ENCODE assay signal across 1 cellular context in genomic region chr20:1118336-1119127, GRCh38.
TF ChIP-seq lines count a peak whose summit lies in the region.

PSMF1 (plus strand) TSS chr20:1118602; CDS start chr20:1118774, 172 bp downstream.

TF ChIP-seq in WTC11, 78 proteins besides CTCF, POLR2A, EP300 and RAD21 (continued from another document and continues in another):
- TF ChIP-seq ZBTB43 (CRISPR knock-in tag; IDR thresholded peaks at IDR 0.05) (peak; percentile 52; the same call in 1 of the 2 replicates), CREB1 (CRISPR knock-in tag; IDR thresholded peaks at IDR 0.05) (no peak), STAT6 (CRISPR knock-in tag; conservative IDR thresholded peaks at IDR 0.05; ENCODE audit: low read depth) (peak; percentile 88; the same call in 1 of the 2 replicates), IRF1 (CRISPR knock-in tag; IDR thresholded peaks at IDR 0.05) (no peak), FOXP1 (CRISPR knock-in tag; IDR thresholded peaks at IDR 0.05; ENCODE audit: borderline replicate concordance) (peak; percentile 69; the same call in 1 of the 2 replicates), ZNF263 (CRISPR knock-in tag; IDR thresholded peaks at IDR 0.05; ENCODE audit: low read depth) (no peak), RELA (CRISPR knock-in tag; IDR thresholded peaks at IDR 0.05; ENCODE audit: borderline replicate concordance) (no peak; the same call in 1 of the 2 replicates), NFE2L1 (CRISPR knock-in tag; IDR thresholded peaks at IDR 0.05) (peak; percentile 73), JAZF1 (CRISPR knock-in tag; IDR thresholded peaks at IDR 0.05) (no peak), ERG (CRISPR knock-in tag; IDR thresholded peaks at IDR 0.05) (no peak), MYBL2 (CRISPR knock-in tag; IDR thresholded peaks at IDR 0.05) (peak; percentile 92), NR3C1 (CRISPR knock-in tag; conservative IDR thresholded peaks at IDR 0.05; ENCODE audit: low read depth) (no peak), E2F5 (CRISPR knock-in tag; IDR thresholded peaks at IDR 0.05) (peak; percentile 57; the same call in 1 of the 2 replicates), PRRX2 (CRISPR knock-in tag; IDR thresholded peaks at IDR 0.05) (no peak), HMGA2 (CRISPR knock-in tag; IDR thresholded peaks at IDR 0.05) (no peak), ZNF121 (CRISPR knock-in tag; IDR thresholded peaks at IDR 0.05) (no peak), ESRRA (CRISPR knock-in tag; IDR thresholded peaks at IDR 0.05; ENCODE audit: borderline replicate concordance) (no peak), FOXK1 (CRISPR knock-in tag; IDR thresholded peaks at IDR 0.05) (peak; percentile 89), ATF1 (CRISPR knock-in tag; IDR thresholded peaks at IDR 0.05) (no peak), RORB (CRISPR knock-in tag; IDR thresholded peaks at IDR 0.05) (no peak), NFATC4 (CRISPR knock-in tag; IDR thresholded peaks at IDR 0.05) (no peak; the same call in 1 of the 2 replicates), CBFB (CRISPR knock-in tag; IDR thresholded peaks at IDR 0.05; ENCODE audit: low read depth) (peak; percentile 81; the same call in 1 of the 2 replicates), ZNF281 (CRISPR knock-in tag; IDR thresholded peaks at IDR 0.05) (no peak; the same call in 1 of the 2 replicates), OVOL2 (CRISPR knock-in tag; IDR thresholded peaks at IDR 0.05; ENCODE audit: borderline replicate concordance) (no peak), ZNF219 (CRISPR knock-in tag; IDR thresholded peaks at IDR 0.05; ENCODE audit: borderline replicate concordance) (no peak), ZNF317 (CRISPR knock-in tag; IDR thresholded peaks at IDR 0.05; ENCODE audit: borderline replicate concordance, low read depth) (no peak), SP1 (CRISPR knock-in tag; conservative IDR thresholded peaks at IDR 0.05) (peak; percentile 99), MLX (CRISPR knock-in tag; IDR thresholded peaks at IDR 0.05) (no peak)
- TF ChIP-seq, protein P1, sequence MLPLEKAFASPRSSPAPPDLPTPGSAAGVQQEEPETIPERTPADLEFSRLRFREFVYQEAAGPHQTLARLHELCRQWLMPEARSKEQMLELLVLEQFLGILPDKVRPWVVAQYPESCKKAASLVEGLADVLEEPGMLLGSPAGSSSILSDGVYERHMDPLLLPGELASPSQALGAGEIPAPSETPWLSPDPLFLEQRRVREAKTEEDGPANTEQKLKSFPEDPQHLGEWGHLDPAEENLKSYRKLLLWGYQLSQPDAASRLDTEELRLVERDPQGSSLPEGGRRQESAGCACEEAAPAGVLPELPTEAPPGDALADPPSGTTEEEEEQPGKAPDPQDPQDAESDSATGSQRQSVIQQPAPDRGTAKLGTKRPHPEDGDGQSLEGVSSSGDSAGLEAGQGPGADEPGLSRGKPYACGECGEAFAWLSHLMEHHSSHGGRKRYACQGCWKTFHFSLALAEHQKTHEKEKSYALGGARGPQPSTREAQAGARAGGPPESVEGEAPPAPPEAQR (CRISPR knock-in tag; IDR thresholded peaks at IDR 0.05), result no peak
- TF ChIP-seq, protein P2, sequence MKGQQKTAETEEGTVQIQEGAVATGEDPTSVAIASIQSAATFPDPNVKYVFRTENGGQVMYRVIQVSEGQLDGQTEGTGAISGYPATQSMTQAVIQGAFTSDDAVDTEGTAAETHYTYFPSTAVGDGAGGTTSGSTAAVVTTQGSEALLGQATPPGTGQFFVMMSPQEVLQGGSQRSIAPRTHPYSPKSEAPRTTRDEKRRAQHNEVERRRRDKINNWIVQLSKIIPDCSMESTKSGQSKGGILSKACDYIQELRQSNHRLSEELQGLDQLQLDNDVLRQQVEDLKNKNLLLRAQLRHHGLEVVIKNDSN (CRISPR knock-in tag; IDR thresholded peaks at IDR 0.05), result peak; percentile 38; the same call in 1 of the 2 replicates
- TF ChIP-seq, protein P3, sequence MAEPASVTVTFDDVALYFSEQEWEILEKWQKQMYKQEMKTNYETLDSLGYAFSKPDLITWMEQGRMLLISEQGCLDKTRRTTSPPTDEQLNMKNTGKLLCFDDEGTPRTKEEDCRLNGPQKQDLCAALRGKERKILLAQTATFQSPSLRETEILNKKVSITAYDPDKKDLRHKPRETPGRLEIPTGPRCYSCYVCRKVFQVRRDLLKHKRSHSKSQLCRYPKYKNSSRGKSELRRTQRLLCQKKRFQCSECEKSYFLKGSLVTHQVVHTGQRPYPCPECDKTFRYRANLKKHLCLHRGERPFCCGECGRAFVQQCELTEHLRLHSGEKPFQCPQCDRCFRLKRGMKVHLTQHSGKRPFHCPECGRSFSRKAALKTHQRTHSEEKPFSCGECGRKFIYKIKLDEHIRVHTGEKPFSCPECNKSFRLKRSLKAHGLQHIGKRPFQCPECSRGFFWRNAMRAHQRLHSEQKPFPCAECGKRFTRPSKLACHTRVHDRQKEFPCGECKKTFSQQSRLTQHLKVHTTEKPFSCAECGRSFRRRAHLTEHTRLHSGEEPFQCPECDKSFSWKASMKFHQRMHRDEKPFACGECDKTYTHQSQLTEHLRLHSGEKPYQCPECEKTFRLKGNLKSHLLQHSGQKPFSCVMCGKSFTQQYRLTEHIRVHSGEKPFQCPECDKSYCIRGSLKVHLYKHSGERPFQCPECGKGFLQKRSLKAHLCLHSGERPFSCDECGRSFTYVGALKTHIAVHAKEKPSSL (CRISPR knock-in tag; conservative IDR thresholded peaks at IDR 0.05), result no peak
- TF ChIP-seq, protein P4, sequence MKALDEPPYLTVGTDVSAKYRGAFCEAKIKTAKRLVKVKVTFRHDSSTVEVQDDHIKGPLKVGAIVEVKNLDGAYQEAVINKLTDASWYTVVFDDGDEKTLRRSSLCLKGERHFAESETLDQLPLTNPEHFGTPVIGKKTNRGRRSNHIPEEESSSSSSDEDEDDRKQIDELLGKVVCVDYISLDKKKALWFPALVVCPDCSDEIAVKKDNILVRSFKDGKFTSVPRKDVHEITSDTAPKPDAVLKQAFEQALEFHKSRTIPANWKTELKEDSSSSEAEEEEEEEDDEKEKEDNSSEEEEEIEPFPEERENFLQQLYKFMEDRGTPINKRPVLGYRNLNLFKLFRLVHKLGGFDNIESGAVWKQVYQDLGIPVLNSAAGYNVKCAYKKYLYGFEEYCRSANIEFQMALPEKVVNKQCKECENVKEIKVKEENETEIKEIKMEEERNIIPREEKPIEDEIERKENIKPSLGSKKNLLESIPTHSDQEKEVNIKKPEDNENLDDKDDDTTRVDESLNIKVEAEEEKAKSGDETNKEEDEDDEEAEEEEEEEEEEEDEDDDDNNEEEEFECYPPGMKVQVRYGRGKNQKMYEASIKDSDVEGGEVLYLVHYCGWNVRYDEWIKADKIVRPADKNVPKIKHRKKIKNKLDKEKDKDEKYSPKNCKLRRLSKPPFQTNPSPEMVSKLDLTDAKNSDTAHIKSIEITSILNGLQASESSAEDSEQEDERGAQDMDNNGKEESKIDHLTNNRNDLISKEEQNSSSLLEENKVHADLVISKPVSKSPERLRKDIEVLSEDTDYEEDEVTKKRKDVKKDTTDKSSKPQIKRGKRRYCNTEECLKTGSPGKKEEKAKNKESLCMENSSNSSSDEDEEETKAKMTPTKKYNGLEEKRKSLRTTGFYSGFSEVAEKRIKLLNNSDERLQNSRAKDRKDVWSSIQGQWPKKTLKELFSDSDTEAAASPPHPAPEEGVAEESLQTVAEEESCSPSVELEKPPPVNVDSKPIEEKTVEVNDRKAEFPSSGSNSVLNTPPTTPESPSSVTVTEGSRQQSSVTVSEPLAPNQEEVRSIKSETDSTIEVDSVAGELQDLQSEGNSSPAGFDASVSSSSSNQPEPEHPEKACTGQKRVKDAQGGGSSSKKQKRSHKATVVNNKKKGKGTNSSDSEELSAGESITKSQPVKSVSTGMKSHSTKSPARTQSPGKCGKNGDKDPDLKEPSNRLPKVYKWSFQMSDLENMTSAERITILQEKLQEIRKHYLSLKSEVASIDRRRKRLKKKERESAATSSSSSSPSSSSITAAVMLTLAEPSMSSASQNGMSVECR (CRISPR knock-in tag; IDR thresholded peaks at IDR 0.05; ENCODE audit: borderline replicate concordance), result peak; percentile 89; the same call in 1 of the 2 replicates
